7 cellular contexts compared by ENCODE assay signal in genomic region chr9:125043148-125043547, GRCh38.
"Had no signal": no experiment of that assay in that cellular context is flagged by ENCODE, and none has a peak within 500 bp of the region (broad histone marks: within the 10 kb centered on the region; RNA-seq: fewer than 3 reads in every experiment).

No MANE protein-coding gene starts in this region.

- FAIRE-seq: HTR-8/SVneo, K562 had no signal

- H3K27ac ChIP-seq: HL-60, KMS-11 had no signal

- H3K9ac ChIP-seq: KMS-11 had no signal

- H3K4me3 ChIP-seq: K562 had no signal

- DNase-seq: IMR-90, KBM-7, KG1 had no signal

- H3K4me2 ChIP-seq: KMS-11 had no signal

- ATAC-seq: K562 had no signal
